Comparison of ENCODE assay signal across 9 cellular contexts in genomic region chr11:71342951-71343827, GRCh38.
DNase-seq lines count a peak whose midpoint lies in the region; ATAC-seq and TF ChIP-seq lines count a peak whose summit lies in the region.
"Had no signal": no experiment of that assay in that cellular context is flagged by ENCODE, and none has a peak within 500 bp of the region (broad histone marks: within the 10 kb centered on the region; RNA-seq: fewer than 3 reads in every experiment).

No MANE protein-coding gene starts in this region.

- H3K27ac ChIP-seq in SJSA1, result peak overlapping the region; percentile 29; the same call in 1 of the 2 replicates
- H3K27ac ChIP-seq: SK-N-MC had no signal

- TF ChIP-seq CTCF in GM20000 (IDR thresholded peaks at IDR 0.05; ENCODE audit: extremely low read depth, missing control alignments), result peak; percentile 50

- peak; percentile 32 for DNase-seq in COLO829 (ENCODE audit: low spot score)
- peak; percentile 64 for DNase-seq in GM20000 (ENCODE audit: low spot score)
- peak; percentile 29 to 58 for DNase-seq in SJSA1 (ENCODE audit: low read depth in 1 of 2, low spot score in 2 of 2)
- peak; percentile 23 for DNase-seq in globus pallidus (ENCODE audit: low spot score)
- peak; percentile 6 for DNase-seq in stimulated activated CD4-positive, alpha-beta T cell treated with anti-CD3 and anti-CD28 coated beads, Interleukin-4, amount 100 ng/mL, for 48 hours (ENCODE audit: low read depth in 2 of 2)
- DNase-seq in NCI-H1930 (lab: John Stamatoyannopoulos, UW), result no peak
- no peak for DNase-seq in activated gamma-delta T cell treated with Interleukin-2 at 50 U/mL for 16 hours

- H3K9me3 ChIP-seq in SJSA1 (replicated peaks), result no peaks in the 10 kb centered on the region

- H3K4me1 ChIP-seq in SJSA1 (replicated peaks), result peaks cover 56% of the 10 kb centered on the region

- H3K27me3 ChIP-seq in SJSA1 (replicated peaks), result no peaks in the 10 kb centered on the region

- no peak for ATAC-seq in GM21737 (IDR thresholded peaks at IDR 0.05; ENCODE audit: unreplicated experiment)

- no peaks in the 10 kb centered on the region for H3K36me3 ChIP-seq in SJSA1

- no peak overlapping the region for H3K4me3 ChIP-seq in SJSA1
- H3K4me3 ChIP-seq: SK-N-MC had no signal

Comparison
In these comparisons a context has a peak if more than half of its experiments do, and no peak if none do; other contexts are left out.
1. DNase-seq: peak in COLO829 (single experiment), GM20000 (single experiment), SJSA1 (2 of 2), globus pallidus (single experiment) and stimulated activated CD4-positive, alpha-beta T cell treated with anti-CD3 and anti-CD28 coated beads, Interleukin-4, amount 100 ng/mL, for 48 hours (2 of 2); none in NCI-H1930 (0 of 2) and activated gamma-delta T cell treated with Interleukin-2 at 50 U/mL for 16 hours (single experiment).